Comparison of ENCODE assay signal across 22 cellular contexts in genomic region chr7:130020434-130020833, GRCh38.
"Had no signal": no experiment of that assay in that cellular context is flagged by ENCODE, and none has a peak within 500 bp of the region (broad histone marks: within the 10 kb centered on the region; RNA-seq: fewer than 3 reads in every experiment).

No MANE protein-coding gene starts in this region.

- H3K4me2 ChIP-seq: KMS-11, SK-N-SH had no signal

- DNase-seq: Kasumi-1, MM.1S, NCI-H1092 treated with DMSO at 0.1 percent for 48 hours, NCI-H1436, NCI-H187, NCI-H2029, NCI-H2081 treated with DMSO at 0.1 percent for 48 hours, NCI-H2171, NCI-H226, NCI-H446, NCI-H510A, NCI-H524 treated with DMSO at 0.1 percent for 48 hours, NCI-H69, NCI-H774, PC-3, SHP77, SK-N-SH had no signal

- H3K9ac ChIP-seq: KMS-11, SK-N-SH had no signal

- H3K36me3 Mint-ChIP-seq: IgD-negative memory B cell had no signal

- H3K4me1 Mint-ChIP-seq: IgD-negative memory B cell had no signal

- H3K9me3 Mint-ChIP-seq: IgD-negative memory B cell had no signal

- H3K27ac ChIP-seq: HL-60, KMS-11, RWPE1 had no signal

- H3K4me3 ChIP-seq: K562 had no signal

- H3K9me3 ChIP-seq: SK-N-SH had no signal

- H3K27me3 Mint-ChIP-seq: IgD-negative memory B cell had no signal

- H3K4me3 Mint-ChIP-seq: IgD-negative memory B cell had no signal
